ENCODE assay signal across 8 cellular contexts in the genomic region with DNA sequence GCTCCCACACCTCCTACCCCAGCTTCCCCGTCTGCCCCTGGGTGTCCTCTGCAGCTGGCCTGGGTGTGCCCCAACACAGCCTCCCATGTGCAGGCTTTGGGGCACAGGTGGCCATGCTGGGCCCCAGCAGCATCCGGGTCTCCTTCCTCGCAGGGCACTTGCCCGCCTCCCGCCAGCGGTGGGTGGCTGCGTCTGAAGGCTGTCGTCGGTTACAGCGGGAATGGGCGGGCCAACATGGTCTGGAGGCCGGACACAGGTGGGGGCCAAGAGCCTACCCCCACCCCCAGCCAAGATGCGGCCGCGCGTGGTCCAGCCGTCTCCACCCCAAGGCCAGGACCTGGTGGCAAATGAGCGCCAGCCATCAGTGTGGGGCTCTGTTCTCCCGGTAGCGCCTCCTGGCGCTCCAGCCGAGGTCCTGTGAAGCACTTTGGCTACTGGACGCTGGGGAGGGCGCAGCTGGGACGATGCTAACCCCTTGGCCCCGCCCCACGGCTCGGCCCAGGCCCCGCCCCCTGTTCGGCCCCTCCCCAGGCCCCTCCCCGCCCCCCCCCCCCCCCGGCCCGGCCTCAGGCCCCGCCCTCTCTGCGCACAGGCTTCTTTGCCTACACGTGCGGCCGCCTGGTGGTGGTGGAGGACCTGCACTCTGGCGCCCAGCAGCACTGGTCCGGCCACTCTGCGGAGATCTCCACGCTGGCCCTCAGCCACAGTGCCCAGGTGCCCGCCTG. TPM values are rescaled to one million over a fixed set of nuclear protein-coding genes. Genes with fewer than 3 reads are reported as not detected.
A peak's percentile ranks its signal among the peaks of the same experiment; 100 is the strongest.
DNase-seq lines count a peak whose midpoint lies in the region; ATAC-seq, FAIRE-seq and TF ChIP-seq lines count a peak whose summit lies in the region.

No MANE protein-coding gene starts in this region.

- ATAC-seq in GM21360 (IDR thresholded peaks at IDR 0.05; ENCODE audit: unreplicated experiment) (peak; percentile 50), WTC11 (peak; percentile 95)

- CTCF ChIA-PET in WTC11 (lab: Charles Lee) = interaction anchor here (0.5 to 3.3 kb wide), 31 partner anchors 11 to 1362 kb away, joined by 3 to 54 read pairs (median 4); partner anchors contain the start of genes AXIN1, CAPN15, CCDC78 and METTL26

- no peaks in the 10 kb centered on the region for H3K9me3 ChIP-seq in BLaER1 treated with 17β-estradiol and CSF1 and Interleukin-3, amounts not matched to agents 10 nM and 100 nM (replicated peaks in 1 of 11)
- H3K9me3 ChIP-seq in kidney (ENCODE audit: control insufficient read depth in 1 of 2, low read length in 2 of 2) = no peaks in the 10 kb centered on the region

- H3K27me3 ChIP-seq in BLaER1 treated with 17β-estradiol and CSF1 and Interleukin-3, amounts not matched to agents 10 nM and 100 nM = no peaks in the 10 kb centered on the region

- H4K20me1 ChIP-seq in BLaER1 treated with 17β-estradiol and CSF1 and Interleukin-3, amounts not matched to agents 10 nM and 100 nM = peaks cover 0 to 54% (median 0%) of the 10 kb centered on the region in 11 experiments; a peak in 5 of 22 replicates

- no peak for FAIRE-seq in kidney (lab: Jason Lieb, UNC)

- H3K27me3 Mint-ChIP-seq in WTC11 (ENCODE audit: low read depth) = no peaks in the 10 kb centered on the region

- peak overlapping the region; percentile 39 to 82 (median 64) for H3K4me2 ChIP-seq in BLaER1 treated with 17β-estradiol and CSF1 and Interleukin-3, amounts not matched to agents 10 nM and 100 nM

- TF ChIP-seq CTCF in WTC11 (IDR thresholded peaks at IDR 0.05) (peak; percentile 58), kidney (IDR thresholded peaks at IDR 0.05; ENCODE audit: borderline replicate concordance, extremely low read depth, insufficient read depth) (peak; percentile 67)

- H3K36me3 Mint-ChIP-seq in WTC11 = no peaks in the 10 kb centered on the region

- no peaks in the 10 kb centered on the region for H3K9me3 Mint-ChIP-seq in WTC11

- H3K27ac Mint-ChIP-seq in WTC11 = no peak overlapping the region

- H3K4me3 ChIP-seq in BLaER1 treated with 17β-estradiol and CSF1 and Interleukin-3, amounts not matched to agents 10 nM and 100 nM = 0 out of 20 replicates have a peak overlapping the region, but pooled peaks of 2 of the 10 experiments have one; percentile 20 to 34
- no peak overlapping the region for H3K4me3 ChIP-seq in kidney (ENCODE audit: low read length in 2 of 2)

- POLR2A ChIA-PET in WTC11 (lab: Charles Lee) = interaction anchor here (1.0 to 1.4 kb wide), 2 partner anchors 11 to 22 kb away, joined by 3 to 5 read pairs; partner anchors contain the start of gene WDR90

- H3K4me1 Mint-ChIP-seq in WTC11 = peaks cover 4% of the 10 kb centered on the region

- intact Hi-C loops in kidney (cut with DNase I) = no loop called here

- peaks cover 0 to 58% (median 38%) of the 10 kb centered on the region in 11 experiments; a peak in 20 of 22 replicates for H3K36me3 ChIP-seq in BLaER1 treated with 17β-estradiol and CSF1 and Interleukin-3, amounts not matched to agents 10 nM and 100 nM
- H3K36me3 ChIP-seq in kidney (ENCODE audit: control insufficient read depth in 1 of 2, insufficient read depth in 2 of 2, low read length in 2 of 2) = no peaks in the 10 kb centered on the region

- H3K4me1 ChIP-seq in BLaER1 treated with 17β-estradiol and CSF1 and Interleukin-3, amounts not matched to agents 10 nM and 100 nM = peaks cover 14 to 42% (median 29%) of the 10 kb centered on the region in 10 experiments
- peaks cover 0 to 10% of the 10 kb centered on the region in 2 donors for H3K4me1 ChIP-seq in kidney (ENCODE audit: control insufficient read depth in 1 of 2, insufficient read depth in 1 of 2, low read depth in 1 of 2, low read length in 2 of 2)

- no peak overlapping the region; the same call in 1 of the 2 replicates for H3K4me3 Mint-ChIP-seq in WTC11

- H3K27ac ChIP-seq in BLaER1 treated with 17β-estradiol and CSF1 and Interleukin-3, amounts not matched to agents 10 nM and 100 nM = peak overlapping the region in 7 of 11 experiments; percentile 29 to 56 (median 50); a peak in 14 of 22 replicates
- H3K27ac ChIP-seq in kidney (ENCODE audit: low read depth in 2 of 2, low read length in 2 of 2) = no peak overlapping the region

- peak overlapping the region in 10 of 11 experiments; percentile 22 to 64 (median 54); a peak in 17 of 22 replicates for H3K9ac ChIP-seq in BLaER1 treated with 17β-estradiol and CSF1 and Interleukin-3, amounts not matched to agents 10 nM and 100 nM
- no peak overlapping the region for H3K9ac ChIP-seq in kidney (ENCODE audit: low read length in 2 of 2)

- DNase-seq in NCI-H187 (lab: John Stamatoyannopoulos, UW) (peak; percentile 81 to 90), WTC11 (ENCODE audit: low spot score) (peak; percentile 93), kidney (peak; percentile 98), NCI-H2107 treated with DMSO at 0.1 percent for 48 hours (lab: John Stamatoyannopoulos, UW; ENCODE audit: unreplicated experiment) (no peak)
- DNase-seq in central memory CD4-positive, alpha-beta T cell = peak; percentile 36
- peak; percentile 65 for DNase-seq in stimulated activated CD4-positive, alpha-beta T cell treated with anti-CD3 and anti-CD28 coated beads, Interleukin-12 subunit alpha, Interleukin-12 subunit beta, amount 100 ng/mL, for 4 hours

TF ChIP-seq in WTC11, 78 proteins besides CTCF, POLR2A, EP300 and RAD21:
- TF ChIP-seq SP1 (CRISPR knock-in tag; conservative IDR thresholded peaks at IDR 0.05) = peak; percentile 39; the same call in 1 of the 2 replicates
- TF ChIP-seq OVOL2 (CRISPR knock-in tag; IDR thresholded peaks at IDR 0.05; ENCODE audit: borderline replicate concordance) = no peak

RNA-seq across cellular contexts. Expression of gene RHOT2, which starts 7.3 kb away (rescaled TPM):
- total RNA-seq in WTC11 (2021) = 245 to 285 TPM (median 250 TPM) in 3 replicates
- total RNA-seq in kidney = 117 TPM
- polyA plus RNA-seq in kidney (ENCODE audit: insufficient read depth, low read depth, low replicate concordance) = 90.5 TPM

RNA-seq across cellular contexts. Expression of gene WDR90, which starts 11.5 kb away (rescaled TPM):
- total RNA-seq in WTC11 (2021) = 66.2 to 75.8 TPM (median 69.6 TPM) in 3 replicates
- 51.6 TPM for total RNA-seq in kidney
- polyA plus RNA-seq in kidney (ENCODE audit: insufficient read depth, low read depth, low replicate concordance) = 10.6 TPM

RNA-seq across cellular contexts. Expression of gene RHBDL1, which starts 14.8 kb away (rescaled TPM):
- 6.7 to 8.2 TPM (median 6.7 TPM) in 3 replicates for total RNA-seq in WTC11 (2021)
- total RNA-seq in kidney = 0.88 TPM
- polyA plus RNA-seq in kidney (ENCODE audit: insufficient read depth, low read depth, low replicate concordance) = 9.7 TPM

RNA-seq across cellular contexts. Expression of gene MCRIP2, which starts 19.0 kb away (rescaled TPM):
- total RNA-seq in WTC11 (2021) (63.3 to 76.0 TPM (median 66.7 TPM) in 3 replicates), kidney (36.9 TPM)
- polyA plus RNA-seq in kidney (ENCODE audit: insufficient read depth, low read depth, low replicate concordance) = 265 TPM

RNA-seq across cellular contexts. Expression of gene STUB1, which starts 19.6 kb away (rescaled TPM):
- total RNA-seq in WTC11 (2021) = 79.0 to 88.2 TPM (median 85.8 TPM) in 3 replicates
- 92.9 TPM for total RNA-seq in kidney
- polyA plus RNA-seq in kidney (ENCODE audit: insufficient read depth, low read depth, low replicate concordance) = 218 TPM

Comparison
In these comparisons a context has a peak if more than half of its experiments do, and no peak if none do; other contexts are left out.
1. H3K27ac ChIP-seq: peak in BLaER1 treated with 17β-estradiol and CSF1 and Interleukin-3, amounts not matched to agents 10 nM and 100 nM (7 of 11); none in kidney (0 of 2).
2. H3K9ac ChIP-seq: peak in BLaER1 treated with 17β-estradiol and CSF1 and Interleukin-3, amounts not matched to agents 10 nM and 100 nM (10 of 11); none in kidney (0 of 2).